In genomic region chr19:1416014-1416841, GRCh38 we compare ENCODE assay signal across 9 cellular contexts. TPM values are rescaled to one million over a fixed set of nuclear protein-coding genes. Genes with fewer than 3 reads are reported as not detected.
DNase-seq lines count a peak whose midpoint lies in the region; FAIRE-seq and TF ChIP-seq lines count a peak whose summit lies in the region.
"Had no signal": no experiment of that assay in that cellular context is flagged by ENCODE, and none has a peak within 500 bp of the region (broad histone marks: within the 10 kb centered on the region; RNA-seq: fewer than 3 reads in every experiment).

No MANE protein-coding gene starts in this region.

- H3K4me3 Mint-ChIP-seq in glutamatergic neuron (ENCODE audit: unreplicated experiment): peak overlapping the region; percentile 46
- H3K4me3 Mint-ChIP-seq: activated B cell treated with CpG ODN at 0.5 μM for 24 hours had no signal

- peaks cover 21% of the 10 kb centered on the region for H3K4me1 ChIP-seq in GM23248 (ENCODE audit: insufficient read depth)
- peaks cover 19% of the 10 kb centered on the region for H3K4me1 ChIP-seq in rectal smooth muscle tissue (ENCODE audit: control insufficient read depth, insufficient read depth, low read length)
- H3K4me1 ChIP-seq in SK-N-SH (ENCODE audit: control insufficient read depth in 1 of 2, insufficient read depth in 2 of 2, low read depth in 1 of 2, low read length in 1 of 2): peaks cover 5 to 8% of the 10 kb centered on the region in 2 experiments; a peak in 2 of 4 replicates

- H3K36me3 ChIP-seq in GM23248 (ENCODE audit: low read depth): no peaks in the 10 kb centered on the region
- peaks cover 12% of the 10 kb centered on the region for H3K36me3 ChIP-seq in rectal smooth muscle tissue (ENCODE audit: control insufficient read depth, insufficient read depth, low read length)
- peaks cover 0 to 53% of the 10 kb centered on the region in 2 experiments for H3K36me3 ChIP-seq in SK-N-SH (replicated peaks in 1 of 2; ENCODE audit: control insufficient read depth in 1 of 2, insufficient read depth in 2 of 2, low read length in 1 of 2)

- no peaks in the 10 kb centered on the region for H3K27me3 ChIP-seq in GM23248 (replicated peaks; ENCODE audit: insufficient read depth)
- no peaks in the 10 kb centered on the region for H3K27me3 ChIP-seq in rectal smooth muscle tissue (ENCODE audit: control insufficient read depth, insufficient read depth, low read length)
- H3K27me3 ChIP-seq in SK-N-SH (ENCODE audit: insufficient read depth): no peaks in the 10 kb centered on the region

- no peak overlapping the region for H2AFZ ChIP-seq in GM23248
- no peak overlapping the region for H2AFZ ChIP-seq in SK-N-SH (ENCODE audit: low read depth)

- H3K27ac Mint-ChIP-seq in glutamatergic neuron (ENCODE audit: unreplicated experiment): peak overlapping the region; percentile 48
- H3K27ac Mint-ChIP-seq: activated B cell treated with CpG ODN at 0.5 μM for 24 hours had no signal

- no peaks in the 10 kb centered on the region for H3K9me2 ChIP-seq in GM23248 (ENCODE audit: insufficient read depth)
- no peaks in the 10 kb centered on the region for H3K9me2 ChIP-seq in SK-N-SH

- H3K4me3 ChIP-seq in GM23248 (peak overlapping the region; percentile 27), rectal smooth muscle tissue (ENCODE audit: low read length) (peak overlapping the region; percentile 39), SK-N-SH (ENCODE audit: low read depth in 2 of 2, low read length in 1 of 2) (no peak overlapping the region)

- H4K20me1 ChIP-seq in GM23248 (ENCODE audit: insufficient read depth) (peaks cover 4% of the 10 kb centered on the region; the same call in 1 of the 2 replicates), SK-N-SH (ENCODE audit: insufficient read depth) (peaks cover 83% of the 10 kb centered on the region)

- in situ Hi-C loops in GM23248 (cut with MboI): no loop called here

- H3K79me2 ChIP-seq in GM23248 (ENCODE audit: insufficient read depth) (peaks cover 99% of the 10 kb centered on the region), SK-N-SH (ENCODE audit: insufficient read depth) (peaks cover 92% of the 10 kb centered on the region)

- H3K36me3 Mint-ChIP-seq in glutamatergic neuron (ENCODE audit: unreplicated experiment): no peaks in the 10 kb centered on the region

- peaks cover 10% of the 10 kb centered on the region; the same call in 1 of the 2 replicates for H3F3A ChIP-seq in GM23248 (ENCODE audit: insufficient read depth)
- H3F3A ChIP-seq in SK-N-SH (replicated peaks; ENCODE audit: insufficient read depth): no peaks in the 10 kb centered on the region

- TF ChIP-seq EP300 in SK-N-SH (IDR thresholded peaks at IDR 0.05; ENCODE audit: borderline replicate concordance in 1 of 2, low read depth in 1 of 2, low read length in 1 of 2): no peak

- no peak for TF ChIP-seq RAD21 in SK-N-SH (IDR thresholded peaks at IDR 0.05; ENCODE audit: low read length)

- 60 to 61% methylated on average over 28 of the region's 28 CpGs for WGBS in GM23248 (ENCODE audit: low coverage in 1 of 2, low lambda C conversion rate in 2 of 2, missing lambda C conversion rate in 2 of 2), 2 experiments
- 43 to 63% (median 61%) methylated on average over 28 of the region's 28 CpGs for WGBS in adipose tissue, 3 donors
- 91% methylated on average over 23 of the region's 28 CpGs for WGBS in SK-N-SH (ENCODE audit: low lambda C conversion rate)

- peaks cover 29% of the 10 kb centered on the region for H3K4me1 Mint-ChIP-seq in glutamatergic neuron (ENCODE audit: low read depth, unreplicated experiment)

- DNase-seq in GM23248 (peak; percentile 75), glutamatergic neuron (no peak), NCI-H187 (lab: John Stamatoyannopoulos, UW) (no peak), CD1c-positive myeloid dendritic cell (ENCODE audit: extremely low spot score) (no peak), frontal cortex (ENCODE audit: low spot score in 2 of 2) (no peak), SK-N-SH (no peak)
- DNase-seq: activated B cell treated with CpG ODN at 0.5 μM for 24 hours had no signal

- H3K9ac ChIP-seq in GM23248 (peak overlapping the region; percentile 73), rectal smooth muscle tissue (ENCODE audit: low read length) (peak overlapping the region; percentile 4), SK-N-SH (no peak overlapping the region)

- H3K27me3 Mint-ChIP-seq in glutamatergic neuron (ENCODE audit: unreplicated experiment): peaks cover 4% of the 10 kb centered on the region
- H3K27me3 Mint-ChIP-seq: activated B cell treated with CpG ODN at 0.5 μM for 24 hours had no signal

- CTCF ChIA-PET in SK-N-SH (lab: Yijun Ruan, JAX): interaction anchor here (0.8 to 2.1 kb wide), 5 partner anchors 21 to 172 kb away, joined by 3 to 5 read pairs (median 4); no protein-coding TSS in a partner anchor

- H3K27ac ChIP-seq in GM23248: peak overlapping the region; percentile 90
- peak overlapping the region; percentile 69 for H3K27ac ChIP-seq in adipose tissue (ENCODE audit: low read depth, low read length)
- H3K27ac ChIP-seq in rectal smooth muscle tissue (ENCODE audit: low read depth, low read length): peak overlapping the region; percentile 61
- H3K27ac ChIP-seq in SK-N-SH (ENCODE audit: low read depth in 2 of 2, low read length in 1 of 2): no peak overlapping the region

- H3K4me2 ChIP-seq in GM23248 (ENCODE audit: unreplicated experiment): peak overlapping the region; percentile 41
- H3K4me2 ChIP-seq in SK-N-SH: no peak overlapping the region

- peaks cover 13% of the 10 kb centered on the region for H3K9me3 Mint-ChIP-seq in glutamatergic neuron (ENCODE audit: unreplicated experiment)
- H3K9me3 Mint-ChIP-seq: activated B cell treated with CpG ODN at 0.5 μM for 24 hours had no signal

- no peak for FAIRE-seq in frontal cortex (lab: Jason Lieb, UNC)

- no peaks in the 10 kb centered on the region for H3K9me3 ChIP-seq in GM23248 (ENCODE audit: low read depth)
- no peaks in the 10 kb centered on the region for H3K9me3 ChIP-seq in SK-N-SH

- POLR2A ChIA-PET in SK-N-SH (lab: Yijun Ruan, JAX): no interaction called here

- TF ChIP-seq CTCF in glutamatergic neuron (IDR thresholded peaks at IDR 0.05; ENCODE audit: partially characterized antibody, unreplicated experiment): no peak
- no peak for TF ChIP-seq CTCF in SK-N-SH (IDR thresholded peaks at IDR 0.05)

TF ChIP-seq in SK-N-SH, 30 proteins besides CTCF, POLR2A, EP300 and RAD21 (continues in another document):
- no peak for TF ChIP-seq CHD2 (IDR thresholded peaks at IDR 0.05; ENCODE audit: low read length, partially characterized antibody)

RNA-seq across cellular contexts. Expression of gene DAZAP1, which starts 8.8 kb away (rescaled TPM):
- 56.6 and 59.4 TPM in 2 replicates for total RNA-seq in GM23248 (2014; rRNA removed; shearing (Covaris generic))
- polyA plus RNA-seq in GM23248 (2016; fragmentation: Nextera tagmentation; extraction: Ambion mirVana): 11.0 and 12.8 TPM in 2 replicates
- polyA plus RNA-seq in adipose tissue: 10 to 100 TPM; 38.4 to 79.9 (median 70.1) TPM
- 135 TPM for total RNA-seq in glutamatergic neuron (ENCODE audit: unreplicated experiment)
- total RNA-seq in frontal cortex: 43.6 TPM
- 43.8 and 54.3 TPM in 2 replicates for polyA plus RNA-seq in SK-N-SH (2012; rRNA removed)
- polyA plus RNA-seq in SK-N-SH (2012; cell fraction: cytosol; rRNA removed): 41.8 and 45.0 TPM in 2 replicates
- 102 and 111 TPM in 2 replicates for polyA plus RNA-seq in SK-N-SH (2012; cell fraction: nucleus; rRNA removed)

RNA-seq across cellular contexts. Expression of gene GAMT, which starts 14.9 kb away (rescaled TPM):
- total RNA-seq in GM23248 (2014; rRNA removed; shearing (Covaris generic)): 39.8 and 43.7 TPM in 2 replicates
- 40.1 and 43.1 TPM in 2 replicates for polyA plus RNA-seq in GM23248 (2016; fragmentation: Nextera tagmentation; extraction: Ambion mirVana)
- 10 to 100 TPM; 15.4 to 52.7 (median 17.7) TPM for polyA plus RNA-seq in adipose tissue
- total RNA-seq in glutamatergic neuron (ENCODE audit: unreplicated experiment): 17.9 TPM
- total RNA-seq in frontal cortex: 15.5 TPM
- polyA plus RNA-seq in SK-N-SH (2012; rRNA removed): 76.5 and 85.3 TPM in 2 replicates
- 32.5 and 58.6 TPM in 2 replicates for polyA plus RNA-seq in SK-N-SH (2012; cell fraction: cytosol; rRNA removed)
- polyA plus RNA-seq in SK-N-SH (2012; cell fraction: nucleus; rRNA removed): 41.2 and 45.7 TPM in 2 replicates

RNA-seq across cellular contexts. Expression of gene RPS15, which starts 22.0 kb away (rescaled TPM):
- total RNA-seq in GM23248 (2014; rRNA removed; shearing (Covaris generic)): 1,256 and 1,289 TPM in 2 replicates
- polyA plus RNA-seq in GM23248 (2016; fragmentation: Nextera tagmentation; extraction: Ambion mirVana): 921 and 947 TPM in 2 replicates
- polyA plus RNA-seq in adipose tissue: 1,000 to 10,000 TPM; 2,434 to 3,362 (median 3,351) TPM
- 603 TPM for total RNA-seq in glutamatergic neuron (ENCODE audit: unreplicated experiment)
- 276 TPM for total RNA-seq in frontal cortex
- 2,836 and 3,749 TPM in 2 replicates for polyA plus RNA-seq in SK-N-SH (2012; rRNA removed)
- polyA plus RNA-seq in SK-N-SH (2012; cell fraction: cytosol; rRNA removed): 2,019 and 3,381 TPM in 2 replicates
- polyA plus RNA-seq in SK-N-SH (2012; cell fraction: nucleus; rRNA removed): 943 and 2,115 TPM in 2 replicates

RNA-seq across cellular contexts. Expression of gene NDUFS7, which starts 32.5 kb away (rescaled TPM):
- 64.1 and 67.1 TPM in 2 replicates for total RNA-seq in GM23248 (2014; rRNA removed; shearing (Covaris generic))
- 173 and 177 TPM in 2 replicates for polyA plus RNA-seq in GM23248 (2016; fragmentation: Nextera tagmentation; extraction: Ambion mirVana)
- 100 to 1,000 TPM in 2 of 3 donors, 10 to 100 TPM in 1; 97.5 to 211 (median 110) TPM for polyA plus RNA-seq in adipose tissue
- 123 TPM for total RNA-seq in glutamatergic neuron (ENCODE audit: unreplicated experiment)
- 27.7 TPM for total RNA-seq in frontal cortex
- 52.5 and 66.4 TPM in 2 replicates for polyA plus RNA-seq in SK-N-SH (2012; rRNA removed)
- 22.6 and 43.2 TPM in 2 replicates for polyA plus RNA-seq in SK-N-SH (2012; cell fraction: cytosol; rRNA removed)
- polyA plus RNA-seq in SK-N-SH (2012; cell fraction: nucleus; rRNA removed): 49.8 and 83.8 TPM in 2 replicates

RNA-seq across cellular contexts. Expression of gene APC2, which starts 33.7 kb away (rescaled TPM):
- 0.11 TPM in 1 of 2 replicates, not detected in the other for total RNA-seq in GM23248 (2014; rRNA removed; shearing (Covaris generic))
- 0.10 and 0.11 TPM in 2 replicates for polyA plus RNA-seq in GM23248 (2016; fragmentation: Nextera tagmentation; extraction: Ambion mirVana)
- under 1 TPM in 2 of 3 donors, not detected in 1; 0.06 TPM for polyA plus RNA-seq in adipose tissue
- 371 TPM for total RNA-seq in glutamatergic neuron (ENCODE audit: unreplicated experiment)
- total RNA-seq in frontal cortex: 116 TPM
- 1.3 and 1.8 TPM in 2 replicates for polyA plus RNA-seq in SK-N-SH (2012; rRNA removed)
- polyA plus RNA-seq in SK-N-SH (2012; cell fraction: cytosol; rRNA removed): 0.59 and 1.3 TPM in 2 replicates
- 4.1 and 5.2 TPM in 2 replicates for polyA plus RNA-seq in SK-N-SH (2012; cell fraction: nucleus; rRNA removed)

Comparison
In these comparisons a context has a peak if more than half of its experiments do, and no peak if none do; other contexts are left out.
1. H3K27ac ChIP-seq: peak in GM23248 (single experiment), adipose tissue (single experiment) and rectal smooth muscle tissue (single experiment); none in SK-N-SH (0 of 2).
2. H3K4me3 ChIP-seq: peak in GM23248 (single experiment) and rectal smooth muscle tissue (single experiment); none in SK-N-SH (0 of 2).